Comparison of ENCODE assay signal across 22 cellular contexts in genomic region chr4:176945314-176945713, GRCh38.
"Had no signal": no experiment of that assay in that cellular context is flagged by ENCODE, and none has a peak within 500 bp of the region (broad histone marks: within the 10 kb centered on the region; RNA-seq: fewer than 3 reads in every experiment).

No MANE protein-coding gene starts in this region.

- H3K36me3 ChIP-seq: breast epithelium, gastroesophageal sphincter, heart left ventricle, sigmoid colon, spleen, thoracic aorta had no signal

- H3K4me3 ChIP-seq: breast epithelium, gastroesophageal sphincter, heart left ventricle, mucosa of descending colon, sigmoid colon, spleen, thoracic aorta had no signal

- H3K27ac ChIP-seq: breast epithelium, gastroesophageal sphincter, heart left ventricle, sigmoid colon, spleen, thoracic aorta had no signal

- H3K4me1 ChIP-seq: breast epithelium, heart left ventricle, sigmoid colon, spleen had no signal

- H3K9me3 ChIP-seq: breast epithelium, gastroesophageal sphincter, heart left ventricle, mucosa of descending colon, sigmoid colon, spleen, thoracic aorta had no signal

- ATAC-seq: gastroesophageal sphincter, heart left ventricle, left cardiac atrium, mucosa of descending colon had no signal

- H3K27me3 ChIP-seq: breast epithelium, gastroesophageal sphincter, heart left ventricle, sigmoid colon, spleen had no signal

- DNase-seq: activated CD8-positive, alpha-beta memory T cell treated with anti-CD3 and anti-CD28 coated beads for 24 hours; activated CD8-positive, alpha-beta memory T cell treated with anti-CD3 and anti-CD28 coated beads, Interleukin-2, amount 50 U/mL, for 4 hours; activated naive CD4-positive, alpha-beta T cell; activated T-cell treated with anti-CD3 and anti-CD28 coated beads, Interleukin-2, amount 50 U/mL, for 24 hours; amniotic stem cell; cortex of kidney; heart left ventricle; islet precursor cell; left cardiac atrium; mucosa of descending colon; naive B cell; occipital lobe; retina; sigmoid colon; spleen; stimulated activated CD4-positive, alpha-beta T cell treated with anti-CD3 and anti-CD28 coated beads, Interleukin-4, amount 100 ng/mL, for 24 hours; stimulated activated naive CD4-positive, alpha-beta T cell treated with Interleukin-2 at 50 U/mL for 16 hours; T-helper 1 cell had no signal

- FAIRE-seq: TTC549 had no signal
